15 cellular contexts compared by ENCODE assay signal in genomic region chr1:119636500-119637089, GRCh38. TPM values are rescaled to one million over a fixed set of nuclear protein-coding genes. Genes with fewer than 3 reads are reported as not detected.
A peak's percentile ranks its signal among the peaks of the same experiment; 100 is the strongest.
DNase-seq lines count a peak whose midpoint lies in the region; ATAC-seq and TF ChIP-seq lines count a peak whose summit lies in the region.
"Had no signal": no experiment of that assay in that cellular context is flagged by ENCODE, and none has a peak within 500 bp of the region (broad histone marks: within the 10 kb centered on the region; RNA-seq: fewer than 3 reads in every experiment).

No MANE protein-coding gene starts in this region.

- no peaks in the 10 kb centered on the region for H3K27me3 ChIP-seq in IMR-90 (ENCODE audit: control insufficient read depth, insufficient read depth, low read length)
- H3K27me3 ChIP-seq in fibroblast of lung (ENCODE audit: control insufficient read depth, insufficient read depth, low read length), result no peaks in the 10 kb centered on the region
- no peaks in the 10 kb centered on the region for H3K27me3 ChIP-seq in osteoblast (ENCODE audit: insufficient read depth, low read length)

- POLR2A ChIA-PET in IMR-90 (lab: Charles Lee; ENCODE audit: unreplicated experiment), result no interaction called here

- no TSS peak for BruUV-seq in IMR-90 (replicated peaks; lab: Mats Ljungman, UMichigan)

- peak overlapping the region; percentile 45; the same call in 1 of the 2 replicates for H3K18ac ChIP-seq in IMR-90 (ENCODE audit: low read depth, low read length)

- H2AFZ ChIP-seq in IMR-90 (replicated peaks; ENCODE audit: low read length, poor library complexity) (no peak overlapping the region), fibroblast of lung (ENCODE audit: low read length) (no peak overlapping the region), osteoblast (ENCODE audit: low read length) (no peak overlapping the region)

- H3K4me3 ChIP-seq in IMR-90 (ENCODE audit: insufficient read depth, low read depth, low read length) (no peak overlapping the region), fibroblast of lung (replicated peaks in 1 of 4; ENCODE audit: control extremely low read depth in 1 of 4, insufficient read depth in 1 of 4, low read depth in 3 of 4, low read length in 4 of 4) (no peak overlapping the region), osteoblast (ENCODE audit: insufficient read depth, low read length) (no peak overlapping the region)

- peaks cover 42% of the 10 kb centered on the region for H3K4me1 ChIP-seq in IMR-90 (ENCODE audit: control insufficient read depth, insufficient read depth, low read length)
- peaks cover 49% of the 10 kb centered on the region for H3K4me1 ChIP-seq in fibroblast of lung (ENCODE audit: control insufficient read depth, extremely low read depth, insufficient read depth, low read length)
- H3K4me1 ChIP-seq in osteoblast (ENCODE audit: insufficient read depth, low read length), result peaks cover 35% of the 10 kb centered on the region

- ATAC-seq in IMR-90 (ENCODE audit: low read depth) (no peak), GM18519 (IDR thresholded peaks at IDR 0.05; ENCODE audit: low FRiP score, unreplicated experiment) (no peak), HG02870 (IDR thresholded peaks at IDR 0.05; ENCODE audit: unreplicated experiment) (no peak)
- ATAC-seq: PC-3 had no signal

- no peak for TF ChIP-seq POLR2A in IMR-90 (IDR thresholded peaks at IDR 0.05; ENCODE audit: low read depth, low read length)

- H3K79me1 ChIP-seq in IMR-90 (ENCODE audit: low read depth in 1 of 2, low read length in 2 of 2), result peaks cover 37 to 81% of the 10 kb centered on the region in 2 experiments

- H4K20me1 ChIP-seq in IMR-90 (ENCODE audit: insufficient read depth, low read length) (peaks cover 66% of the 10 kb centered on the region), fibroblast of lung (ENCODE audit: control insufficient read depth, extremely low read depth, insufficient read depth, low read length) (no peaks in the 10 kb centered on the region), osteoblast (ENCODE audit: insufficient read depth, low read length) (peaks cover 38% of the 10 kb centered on the region)

- H4K5ac ChIP-seq in IMR-90 (ENCODE audit: low read depth, low read length), result no peak overlapping the region

- no peak overlapping the region for H2BK5ac ChIP-seq in IMR-90 (ENCODE audit: low read depth, low read length, poor library complexity, severe bottlenecking)

- peak overlapping the region; percentile 45; the same call in 1 of the 2 replicates for H3K4me2 ChIP-seq in IMR-90 (ENCODE audit: low read depth, low read length)
- H3K4me2 ChIP-seq in fibroblast of lung (ENCODE audit: extremely low read depth, insufficient read depth, low read length), result no peak overlapping the region
- no peak overlapping the region for H3K4me2 ChIP-seq in osteoblast (ENCODE audit: insufficient read depth, low read length)

- intact Hi-C loops in IMR-90 (cut with micrococcal nuclease), result loop anchor here (1.0 kb wide), 1 partner anchor 9 kb away; no protein-coding TSS in a partner anchor

- no peak overlapping the region for H3K56ac ChIP-seq in IMR-90 (ENCODE audit: extremely low read depth, insufficient read depth, low read length)

- peak overlapping the region; percentile 56; the same call in 1 of the 2 replicates for H3K23ac ChIP-seq in IMR-90 (ENCODE audit: low read depth, low read length)

- peak overlapping the region; percentile 52; the same call in 1 of the 2 replicates for H3K4ac ChIP-seq in IMR-90 (ENCODE audit: low read depth, low read length)

- 0 out of 3 replicates have a peak overlapping the region, but pooled peaks have one; percentile 0 for H2BK15ac ChIP-seq in IMR-90 (ENCODE audit: low read depth, low read length)

- no peak overlapping the region for H4K91ac ChIP-seq in IMR-90 (ENCODE audit: insufficient read depth, low read depth, low read length)

- peak overlapping the region; percentile 62; the same call in 1 of the 2 replicates for H2AK5ac ChIP-seq in IMR-90 (ENCODE audit: low read depth, low read length)

- H4K8ac ChIP-seq in IMR-90 (ENCODE audit: low read depth in 2 of 2, low read length in 2 of 2), result no peak overlapping the region

- no CpG with 5 or more reads among the region's 3 CpGs for WGBS in IMR-90 (ENCODE audit: extremely low coverage in 2 of 2, insufficient read length in 1 of 2), 2 experiments

- H2BK120ac ChIP-seq in IMR-90 (ENCODE audit: low read depth, low read length), result peak overlapping the region; percentile 11; the same call in 1 of the 2 replicates

- dilution Hi-C loops in IMR-90 (cut with HindIII; ENCODE audit: low sequenced_read_pairs, unreplicated experiment), result no loop called here

- H2BK20ac ChIP-seq in IMR-90 (ENCODE audit: low read depth, low read length), result 0 out of 2 replicates have a peak overlapping the region, but pooled peaks have one; percentile 38

- H3K9me1 ChIP-seq in IMR-90 (ENCODE audit: insufficient read depth, low read length), result peaks cover 38% of the 10 kb centered on the region

- H3K9me3 ChIP-seq in IMR-90 (ENCODE audit: control insufficient read depth, insufficient read depth, low read length), result no peaks in the 10 kb centered on the region
- H3K9me3 ChIP-seq in fibroblast of lung (ENCODE audit: control insufficient read depth, insufficient read depth, low read depth, low read length), result no peaks in the 10 kb centered on the region
- H3K9me3 ChIP-seq in osteoblast (ENCODE audit: low read depth, low read length), result no peaks in the 10 kb centered on the region

- H3K9ac ChIP-seq in IMR-90 (ENCODE audit: low read depth, low read length) (no peak overlapping the region), fibroblast of lung (ENCODE audit: insufficient read depth, low read length) (no peak overlapping the region)

- TF ChIP-seq RAD21 in IMR-90 (IDR thresholded peaks at IDR 0.05; ENCODE audit: low read length), result no peak

- in situ Hi-C loops in IMR-90 (cut with MboI; ENCODE audit: low sequenced_read_pairs), result no loop called here

- H3K27ac ChIP-seq in IMR-90 (ENCODE audit: insufficient read depth, low read length) (no peak overlapping the region), fibroblast of lung (ENCODE audit: insufficient read depth, low read length) (peak overlapping the region; percentile 66), osteoblast (ENCODE audit: low read depth, low read length) (peak overlapping the region; percentile 49)

- DNase-seq in Daoy (ENCODE audit: low read depth) (peak; percentile 41), IMR-90 (no peak), fibroblast of lung (ENCODE audit: low read depth in 2 of 2) (no peak), osteoblast (ENCODE audit: insufficient read length, low spot score, missing footprints) (no peak), amniotic stem cell (lab: John Stamatoyannopoulos, UW) (no peak)
- DNase-seq: COR-L47, DMS153, HCEC 1CT, KBM-7, NCI-H2107, NCI-H226, NCI-H69, PC-3 had no signal

- H3K79me2 ChIP-seq in fibroblast of lung (ENCODE audit: control insufficient read depth, insufficient read depth, low read length), result peaks cover 83% of the 10 kb centered on the region
- peaks cover 96% of the 10 kb centered on the region for H3K79me2 ChIP-seq in osteoblast (ENCODE audit: insufficient read depth, low read length)

- peak overlapping the region; percentile 43; the same call in 1 of the 2 replicates for H3K14ac ChIP-seq in IMR-90 (replicated peaks; ENCODE audit: low read depth, low read length)

- CTCF ChIA-PET in IMR-90 (lab: Yijun Ruan, JAX), result interaction anchor here (1.0 kb wide), 1 partner anchor 12 kb away, joined by 4 read pairs; the partner anchor contains the start of gene ZNF697

- H2AK9ac ChIP-seq in IMR-90 (replicated peaks; ENCODE audit: low read depth, low read length, poor library complexity), result no peak overlapping the region

- TF ChIP-seq CTCF in IMR-90 (conservative IDR thresholded peaks at IDR 0.05; ENCODE audit: low read depth, low read length) (no peak), fibroblast of lung (conservative IDR thresholded peaks at IDR 0.05 in 1 of 2, IDR thresholded peaks at IDR 0.05 in 1 of 2; ENCODE audit: low read depth in 1 of 2, low read length in 2 of 2) (no peak), osteoblast (IDR thresholded peaks at IDR 0.05; ENCODE audit: extremely low read depth, low read depth, low read length) (no peak)

- peaks cover 7% of the 10 kb centered on the region for H3K36me3 ChIP-seq in IMR-90 (ENCODE audit: control insufficient read depth, insufficient read depth, low read length)
- no peaks in the 10 kb centered on the region for H3K36me3 ChIP-seq in fibroblast of lung (ENCODE audit: control insufficient read depth, insufficient read depth, low read length)
- no peaks in the 10 kb centered on the region for H3K36me3 ChIP-seq in osteoblast (ENCODE audit: insufficient read depth, low read length)

TF ChIP-seq in IMR-90, 13 proteins besides CTCF, POLR2A, EP300 and RAD21 (continues in another document):
- TF ChIP-seq ELK1 (IDR thresholded peaks at IDR 0.05; ENCODE audit: borderline replicate concordance, low read depth, low read length) (no peak), NFE2L2 (IDR thresholded peaks at IDR 0.05; ENCODE audit: low read depth, low read length) (no peak), MAFK (IDR thresholded peaks at IDR 0.05; ENCODE audit: low read depth, low read length) (no peak), SMC3 (IDR thresholded peaks at IDR 0.05; ENCODE audit: low read depth, low read length) (no peak), CEBPB (IDR thresholded peaks at IDR 0.05; ENCODE audit: low read depth, low read length) (no peak), RCOR1 (IDR thresholded peaks at IDR 0.05; ENCODE audit: insufficient replicate concordance, low read length) (no peak), FOS (IDR thresholded peaks at IDR 0.05; ENCODE audit: low read depth, low read length) (no peak), MXI1 (IDR thresholded peaks at IDR 0.05; ENCODE audit: borderline replicate concordance, low read depth, low read length) (no peak), MAZ (IDR thresholded peaks at IDR 0.05; ENCODE audit: borderline replicate concordance, low read depth, low read length) (no peak)

RNA-seq across cellular contexts. Expression of gene ZNF697, which starts 11.5 kb away (rescaled TPM):
- 16.6 and 18.1 TPM in 2 replicates for total RNA-seq in Daoy (2014; rRNA removed; shearing (Covaris generic))
- total RNA-seq in IMR-90 (2012; rRNA removed) (10.2 and 14.4 TPM in 2 replicates), fibroblast of lung (22.3 and 23.0 TPM in 2 replicates), osteoblast (6.5 and 8.8 TPM in 2 replicates)
- polyA plus RNA-seq in IMR-90 (2012; rRNA removed) (5.7 and 6.2 TPM in 2 replicates), fibroblast of lung (7.4 and 9.6 TPM in 2 replicates)
- polyA plus RNA-seq in IMR-90 (2012; cell fraction: cytosol; rRNA removed), result 1.9 and 2.6 TPM in 2 replicates
- polyA plus RNA-seq in IMR-90 (2012; cell fraction: nucleus; rRNA removed; ENCODE audit: low replicate concordance), result 6.9 and 8.3 TPM in 2 replicates
- polyA plus RNA-seq in fibroblast of lung (2012), result 7.7 and 10.0 TPM in 2 replicates
- polyA minus RNA-seq in fibroblast of lung (ENCODE audit: low replicate concordance), result 3.6 and 4.4 TPM in 2 replicates
